ENCODE assay signal across 8 cellular contexts in genomic region chr7:28083159-28083997, GRCh38.
DNase-seq lines count a peak whose midpoint lies in the region; ATAC-seq and TF ChIP-seq lines count a peak whose summit lies in the region.
"Had no signal": no experiment of that assay in that cellular context is flagged by ENCODE, and none has a peak within 500 bp of the region (broad histone marks: within the 10 kb centered on the region; RNA-seq: fewer than 3 reads in every experiment).

No MANE protein-coding gene starts in this region.

- ATAC-seq in HG03378 (IDR thresholded peaks at IDR 0.05; ENCODE audit: unreplicated experiment): no peak
- ATAC-seq: activated T-cell treated with anti-CD3 and anti-CD28 coated beads, Interleukin-2, amount 50 U/mL, for 72 hours had no signal

- no peak for TF ChIP-seq POLR2A in tibial nerve (IDR thresholded peaks at IDR 0.05)

- peak in 1 of 2 donors; percentile 96 for TF ChIP-seq EP300 in tibial nerve (IDR thresholded peaks at IDR 0.05)

- H3K27me3 ChIP-seq in muscle layer of colon (ENCODE audit: control insufficient read depth in 1 of 2, insufficient read depth in 2 of 2, low read length in 2 of 2) (no peaks in the 10 kb centered on the region), tibial nerve (no peaks in the 10 kb centered on the region)

- no peak overlapping the region for H3K4me3 ChIP-seq in choroid plexus epithelial cell (ENCODE audit: low read depth, low read length)
- no peak overlapping the region for H3K4me3 ChIP-seq in muscle layer of colon (ENCODE audit: low read depth in 1 of 2, low read length in 2 of 2)
- no peak overlapping the region for H3K4me3 ChIP-seq in tibial nerve

- DNase-seq in NCI-H226 (peak; percentile 74), choroid plexus epithelial cell (ENCODE audit: low read depth) (peak; percentile 91), tibial nerve (ENCODE audit: low spot score in 2 of 2) (peak; percentile 39 to 68), pons (ENCODE audit: low spot score) (no peak), HUDEP-2 (lab: John Stamatoyannopoulos, UW; ENCODE audit: unreplicated experiment in 76 of 76) (no peak)
- DNase-seq: activated T-cell treated with anti-CD3 and anti-CD28 coated beads, Interleukin-2, amount 50 U/mL, for 72 hours had no signal

- H3K36me3 ChIP-seq in muscle layer of colon (ENCODE audit: insufficient read depth, low read length) (no peaks in the 10 kb centered on the region), tibial nerve (no peaks in the 10 kb centered on the region)

- no peak overlapping the region for H3K9ac ChIP-seq in muscle layer of colon (ENCODE audit: low read length)

- 79 to 85% methylated on average over 8 of the region's 8 CpGs for WGBS in tibial nerve, 2 donors

- TF ChIP-seq CTCF in choroid plexus epithelial cell (conservative IDR thresholded peaks at IDR 0.05; ENCODE audit: low read depth, low read length): no peak
- no peak for TF ChIP-seq CTCF in tibial nerve (IDR thresholded peaks at IDR 0.05)

- H3K27ac ChIP-seq in muscle layer of colon (ENCODE audit: low read depth, low read length) (peak overlapping the region; percentile 57), tibial nerve (peak overlapping the region in 2 of 4 donors; percentile 15 to 53)

- H3K4me1 ChIP-seq in muscle layer of colon (ENCODE audit: insufficient read depth, low read length) (peaks cover 59% of the 10 kb centered on the region), tibial nerve (peaks cover 0 to 43% (median 3%) of the 10 kb centered on the region in 4 donors)

- H3K9me3 ChIP-seq in muscle layer of colon (ENCODE audit: low read length) (no peaks in the 10 kb centered on the region), tibial nerve (no peaks in the 10 kb centered on the region)

Comparison
In these comparisons a context has a peak if more than half of its experiments do, and no peak if none do; other contexts are left out.
1. DNase-seq: peak in NCI-H226 (single experiment), choroid plexus epithelial cell (single experiment) and tibial nerve (2 of 2); none in pons (single experiment) and HUDEP-2 (0 of 76).